1 cellular context compared by ENCODE assay signal in genomic region chr12:51326762-51327439, GRCh38.
TF ChIP-seq lines count a peak whose summit lies in the region.

No MANE protein-coding gene starts in this region.

TF ChIP-seq in K562, 482 proteins besides CTCF, POLR2A, EP300 and RAD21 (continued from another document and continues in another):
- TF ChIP-seq ZHX1 (conservative IDR thresholded peaks at IDR 0.05; ENCODE audit: low read length): no peak
- no peak for TF ChIP-seq MCM3 (IDR thresholded peaks at IDR 0.05)
- TF ChIP-seq TCF3 (CRISPR knock-in tag; IDR thresholded peaks at IDR 0.05): peak; percentile 39; the same call in 1 of the 2 replicates
- TF ChIP-seq MIER1 (IDR thresholded peaks at IDR 0.05; ENCODE audit: low read depth): 0 out of 2 replicates have a peak, but pooled peaks have one; percentile 57
- peak; percentile 52 for TF ChIP-seq E2F8 (IDR thresholded peaks at IDR 0.05; ENCODE audit: low read depth, partially characterized antibody)
- no peak for TF ChIP-seq STAG1 (CRISPR knock-in tag; IDR thresholded peaks at IDR 0.05; ENCODE audit: borderline replicate concordance)
- TF ChIP-seq ATF3 (IDR thresholded peaks at IDR 0.05): peak; percentile 57
- no peak for TF ChIP-seq ATF3 (CRISPR knock-in tag; conservative IDR thresholded peaks at IDR 0.05)
- TF ChIP-seq ATF6 (CRISPR knock-in tag; IDR thresholded peaks at IDR 0.05): no peak
- TF ChIP-seq ZFPM2 (CRISPR knock-in tag; IDR thresholded peaks at IDR 0.05): no peak
- TF ChIP-seq MTA3 (IDR thresholded peaks at IDR 0.05; ENCODE audit: borderline replicate concordance): peak; percentile 74; the same call in 1 of the 2 replicates
- peak; percentile 78 for TF ChIP-seq SMARCC2 (IDR thresholded peaks at IDR 0.05; ENCODE audit: low read depth)
- TF ChIP-seq SIRT6 (IDR thresholded peaks at IDR 0.05; ENCODE audit: low read depth, low read length): no peak
- TF ChIP-seq ZNF282 (CRISPR knock-in tag; IDR thresholded peaks at IDR 0.05): no peak
- peak; percentile 58; the same call in 1 of the 2 replicates for TF ChIP-seq ARID2 (IDR thresholded peaks at IDR 0.05)
- TF ChIP-seq LARP7 (IDR thresholded peaks at IDR 0.05): peak; percentile 88; the same call in 1 of the 2 replicates
- TF ChIP-seq ZBTB33 (CRISPR knock-in tag; IDR thresholded peaks at IDR 0.05): no peak
- no peak for TF ChIP-seq ZNF740 (CRISPR knock-in tag; IDR thresholded peaks at IDR 0.05)
- no peak for TF ChIP-seq ZNF740 (tag; IDR thresholded peaks at IDR 0.05)
- peak; percentile 70; the same call in 1 of the 2 replicates for TF ChIP-seq MEF2A (IDR thresholded peaks at IDR 0.05; ENCODE audit: control insufficient read depth, low read depth, low read length)
- peak; percentile 68; the same call in 1 of the 2 replicates for TF ChIP-seq ETV5 (CRISPR knock-in tag; IDR thresholded peaks at IDR 0.05; ENCODE audit: low read depth)
- TF ChIP-seq ZBTB26 (CRISPR knock-in tag; IDR thresholded peaks at IDR 0.05): 0 out of 2 replicates have a peak, but pooled peaks have one; percentile 21
- TF ChIP-seq CBX3 (IDR thresholded peaks at IDR 0.05; ENCODE audit: borderline replicate concordance in 1 of 2, low read length in 2 of 2): peak in 1 of 2 experiments; percentile 54; a peak in 1 of 3 replicates
- peak; percentile 55 for TF ChIP-seq TBP (optimal IDR thresholded peaks at IDR 0.05; ENCODE audit: low read depth, low read length)
- TF ChIP-seq POLR2H (tag; IDR thresholded peaks at IDR 0.05; ENCODE audit: low read depth): peak; percentile 72; the same call in 1 of the 2 replicates
- no peak for TF ChIP-seq GABPB2 (CRISPR knock-in tag; conservative IDR thresholded peaks at IDR 0.05)
- no peak for TF ChIP-seq TCF7 (IDR thresholded peaks at IDR 0.05; ENCODE audit: borderline replicate concordance)
- TF ChIP-seq NFE2 (IDR thresholded peaks at IDR 0.05; ENCODE audit: low read depth): peak; percentile 99
- TF ChIP-seq ARNT (IDR thresholded peaks at IDR 0.05): peak; percentile 62 to 92; a peak in 2 of 4 replicates
- TF ChIP-seq HOXB6 (CRISPR knock-in tag; IDR thresholded peaks at IDR 0.05; ENCODE audit: borderline replicate concordance): no peak
- TF ChIP-seq CEBPG (CRISPR knock-in tag; IDR thresholded peaks at IDR 0.05): peak; percentile 77; the same call in 1 of the 2 replicates
- peak; percentile 82 to 92 for TF ChIP-seq CEBPG (tag; conservative IDR thresholded peaks at IDR 0.05 in 1 of 2, IDR thresholded peaks at IDR 0.05 in 1 of 2)
- peak; percentile 67 for TF ChIP-seq MEIS2 (IDR thresholded peaks at IDR 0.05; ENCODE audit: partially characterized antibody)
- TF ChIP-seq ZNF589 (CRISPR knock-in tag; IDR thresholded peaks at IDR 0.05; ENCODE audit: low read depth): peak; percentile 29; the same call in 1 of the 2 replicates
- TF ChIP-seq MECOM (CRISPR knock-in tag; IDR thresholded peaks at IDR 0.05): peak; percentile 77; the same call in 1 of the 2 replicates
- TF ChIP-seq ZNF778 (CRISPR knock-in tag; IDR thresholded peaks at IDR 0.05): no peak
- peak; percentile 55 for TF ChIP-seq NEUROD1 (IDR thresholded peaks at IDR 0.05; ENCODE audit: borderline replicate concordance, low read depth, low read length, partially characterized antibody)
- 0 out of 2 replicates have a peak, but pooled peaks have one; percentile 33 for TF ChIP-seq PHF21A (IDR thresholded peaks at IDR 0.05; ENCODE audit: borderline replicate concordance, low read depth)
- TF ChIP-seq ZNF551 (CRISPR knock-in tag; IDR thresholded peaks at IDR 0.05): no peak
- no peak for TF ChIP-seq ZFP91 (CRISPR knock-in tag; IDR thresholded peaks at IDR 0.05)
- no peak for TF ChIP-seq GATA2 (CRISPR knock-in tag; IDR thresholded peaks at IDR 0.05)
- peak; percentile 65 for TF ChIP-seq SMAD4 (CRISPR knock-in tag; conservative IDR thresholded peaks at IDR 0.05)
- no peak for TF ChIP-seq GMEB1 (CRISPR knock-in tag; IDR thresholded peaks at IDR 0.05)
- TF ChIP-seq ZBTB43 (CRISPR knock-in tag; IDR thresholded peaks at IDR 0.05): no peak
- peak; percentile 94 for TF ChIP-seq ZNF395 (CRISPR knock-in tag; IDR thresholded peaks at IDR 0.05)
- peak in 1 of 2 experiments; percentile 74; a peak in 1 of 4 replicates for TF ChIP-seq TEAD1 (CRISPR knock-in tag; IDR thresholded peaks at IDR 0.05)
